In the genomic region with DNA sequence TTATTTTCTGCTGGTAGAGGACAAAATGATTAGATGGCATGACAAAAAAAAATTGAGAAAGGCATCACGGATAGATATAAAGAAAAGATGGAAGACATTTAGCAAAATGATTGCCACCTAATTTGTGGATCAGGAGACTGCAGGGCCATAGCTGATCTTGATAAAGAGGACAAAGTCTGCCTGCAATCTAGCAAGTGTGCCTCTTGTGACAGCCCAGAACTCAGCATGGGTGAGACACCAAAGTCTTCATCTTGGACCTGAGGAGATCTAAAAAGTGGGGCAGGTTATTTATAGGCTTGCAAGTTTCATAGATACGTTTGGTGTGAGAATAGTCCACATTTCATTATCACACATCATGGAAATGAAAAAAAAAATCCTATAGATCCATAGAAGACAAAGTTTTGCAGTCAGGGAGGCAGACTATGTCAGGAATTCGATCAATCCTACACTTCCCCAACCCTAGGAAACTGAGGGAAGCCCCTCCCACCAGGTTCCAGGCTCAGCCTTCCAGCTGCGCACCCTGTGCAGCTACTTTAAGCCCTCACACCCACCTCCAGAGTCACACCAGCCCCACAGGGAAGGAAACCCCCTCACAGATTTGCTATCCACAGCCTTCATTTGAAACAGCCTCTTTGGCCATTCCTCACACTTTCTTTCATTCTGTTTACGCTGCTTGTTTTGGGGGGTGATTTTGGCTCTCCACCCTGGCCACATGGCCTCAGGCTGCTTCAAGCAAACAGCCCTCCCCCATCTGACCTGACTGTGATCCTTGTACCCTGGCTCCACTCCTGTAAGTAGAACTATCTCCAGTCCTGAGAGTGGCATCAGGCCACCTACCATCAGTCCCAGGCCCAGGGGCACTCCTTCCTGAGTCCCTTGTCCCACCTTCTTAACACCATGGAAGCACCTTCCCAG, we compare ENCODE assay signal across 11 cellular contexts. TPM values are rescaled to one million over a fixed set of nuclear protein-coding genes. Genes with fewer than 3 reads are reported as not detected.
DNase-seq lines count a peak whose midpoint lies in the region; ATAC-seq and TF ChIP-seq lines count a peak whose summit lies in the region.
"Had no signal": no experiment of that assay in that cellular context is flagged by ENCODE, and none has a peak within 500 bp of the region (broad histone marks: within the 10 kb centered on the region; RNA-seq: fewer than 3 reads in every experiment).

No MANE protein-coding gene starts in this region.

- no peak for TF ChIP-seq CTCF in neural crest cell (conservative IDR thresholded peaks at IDR 0.05)
- TF ChIP-seq CTCF in upper lobe of right lung (IDR thresholded peaks at IDR 0.05): no peak

- no peak overlapping the region for H3K4me3 ChIP-seq in upper lobe of right lung
- H3K4me3 ChIP-seq: Peyer's patch had no signal

- H3K9me3 ChIP-seq in upper lobe of right lung: no peaks in the 10 kb centered on the region
- H3K9me3 ChIP-seq: Peyer's patch had no signal

- H3K4me3 Mint-ChIP-seq in activated CD4-positive, alpha-beta T cell treated with anti-CD3 and anti-CD28 coated beads, Interleukin-2, amount 10 ng/mL, durations not matched to agents 7 days and 5 days: no peak overlapping the region
- no peak overlapping the region for H3K4me3 Mint-ChIP-seq in activated CD4-positive, alpha-beta T cell treated with anti-CD3 and anti-CD28 coated beads, Interleukin-2, amount 10 ng/mL, durations not matched to agents 24 days and 14 days
- H3K4me3 Mint-ChIP-seq in neural crest cell: no peak overlapping the region

- no peak for DNase-seq in activated CD4-positive, alpha-beta T cell treated with anti-CD3 and anti-CD28 coated beads, Interleukin-2, amount 10 ng/mL, durations not matched to agents 7 days and 5 days
- DNase-seq in activated CD4-positive, alpha-beta T cell treated with anti-CD3 and anti-CD28 coated beads, Interleukin-2, amount 10 ng/mL, durations not matched to agents 24 days and 14 days: no peak
- DNase-seq in Right ventricle myocardium superior (no peak), neural crest cell (ENCODE audit: low read depth, low spot score) (no peak), upper lobe of right lung (no peak), DMS153 (lab: John Stamatoyannopoulos, UW) (no peak)
- no peak for DNase-seq in stimulated activated naive CD4-positive, alpha-beta T cell treated with Interleukin-2 at 50 U/mL for 16 hours (lab: John Stamatoyannopoulos, UW)
- no peak for DNase-seq in activated CD8-positive, alpha-beta memory T cell treated with anti-CD3 and anti-CD28 coated beads, Interleukin-2, amount 50 U/mL, for 48 hours
- DNase-seq: Peyer's patch; stimulated activated CD4-positive, alpha-beta T cell treated with anti-CD3 and anti-CD28 coated beads, Interleukin-15, amount 100 ng/mL, for 24 hours had no signal

- no peaks in the 10 kb centered on the region for H3K27me3 ChIP-seq in upper lobe of right lung
- H3K27me3 ChIP-seq: Peyer's patch had no signal

- CTCF ChIA-PET in activated CD4-positive, alpha-beta T cell treated with anti-CD3 and anti-CD28 coated beads, Interleukin-2, amount 10 ng/mL, durations not matched to agents 7 days and 5 days (lab: Charles Lee): no interaction called here

- peak; percentile 38 for ATAC-seq in Right ventricle myocardium superior (ENCODE audit: poor library complexity)
- ATAC-seq in upper lobe of right lung: peak; percentile 33

- H3K4me1 ChIP-seq in upper lobe of right lung: peaks cover 33% of the 10 kb centered on the region

- H3K36me3 ChIP-seq in upper lobe of right lung: no peaks in the 10 kb centered on the region
- H3K36me3 ChIP-seq: Peyer's patch had no signal

- no peak overlapping the region for H3K27ac ChIP-seq in upper lobe of right lung
- H3K27ac ChIP-seq: KMS-11 had no signal

- H3K27me3 Mint-ChIP-seq in activated CD4-positive, alpha-beta T cell treated with anti-CD3 and anti-CD28 coated beads, Interleukin-2, amount 10 ng/mL, durations not matched to agents 7 days and 5 days: no peaks in the 10 kb centered on the region
- no peaks in the 10 kb centered on the region for H3K27me3 Mint-ChIP-seq in activated CD4-positive, alpha-beta T cell treated with anti-CD3 and anti-CD28 coated beads, Interleukin-2, amount 10 ng/mL, durations not matched to agents 24 days and 14 days
- H3K27me3 Mint-ChIP-seq in neural crest cell (ENCODE audit: low read depth): no peaks in the 10 kb centered on the region

- H3K4me1 Mint-ChIP-seq in activated CD4-positive, alpha-beta T cell treated with anti-CD3 and anti-CD28 coated beads, Interleukin-2, amount 10 ng/mL, durations not matched to agents 7 days and 5 days: peaks cover 43% of the 10 kb centered on the region
- peaks cover 31% of the 10 kb centered on the region for H3K4me1 Mint-ChIP-seq in activated CD4-positive, alpha-beta T cell treated with anti-CD3 and anti-CD28 coated beads, Interleukin-2, amount 10 ng/mL, durations not matched to agents 24 days and 14 days
- H3K4me1 Mint-ChIP-seq in neural crest cell: peaks cover 46% of the 10 kb centered on the region

- intact Hi-C loops in activated CD4-positive, alpha-beta T cell treated with anti-CD3 and anti-CD28 coated beads, Interleukin-2, amount 10 ng/mL, durations not matched to agents 24 days and 14 days (cut with micrococcal nuclease): no loop called here
- intact Hi-C loops in Right ventricle myocardium superior (cut with DNase I): loop anchor here (5.0 kb wide), 1 partner anchor 44 kb away; no protein-coding TSS in a partner anchor
- intact Hi-C loops in upper lobe of right lung (cut with DNase I): no loop called here

- peaks cover 7% of the 10 kb centered on the region for H3K36me3 Mint-ChIP-seq in activated CD4-positive, alpha-beta T cell treated with anti-CD3 and anti-CD28 coated beads, Interleukin-2, amount 10 ng/mL, durations not matched to agents 7 days and 5 days (ENCODE audit: low read depth)
- no peaks in the 10 kb centered on the region for H3K36me3 Mint-ChIP-seq in activated CD4-positive, alpha-beta T cell treated with anti-CD3 and anti-CD28 coated beads, Interleukin-2, amount 10 ng/mL, durations not matched to agents 24 days and 14 days (ENCODE audit: low read depth)
- H3K36me3 Mint-ChIP-seq in neural crest cell (ENCODE audit: low read depth): no peaks in the 10 kb centered on the region

- POLR2A ChIA-PET in activated CD4-positive, alpha-beta T cell treated with anti-CD3 and anti-CD28 coated beads, Interleukin-2, amount 10 ng/mL, durations not matched to agents 7 days and 5 days (lab: Charles Lee): no interaction called here

- H3K9me3 Mint-ChIP-seq in activated CD4-positive, alpha-beta T cell treated with anti-CD3 and anti-CD28 coated beads, Interleukin-2, amount 10 ng/mL, durations not matched to agents 7 days and 5 days: peaks cover 6% of the 10 kb centered on the region
- H3K9me3 Mint-ChIP-seq in activated CD4-positive, alpha-beta T cell treated with anti-CD3 and anti-CD28 coated beads, Interleukin-2, amount 10 ng/mL, durations not matched to agents 24 days and 14 days: no peaks in the 10 kb centered on the region
- H3K9me3 Mint-ChIP-seq in neural crest cell: no peaks in the 10 kb centered on the region

- H3K27ac Mint-ChIP-seq in activated CD4-positive, alpha-beta T cell treated with anti-CD3 and anti-CD28 coated beads, Interleukin-2, amount 10 ng/mL, durations not matched to agents 7 days and 5 days: peak overlapping the region; percentile 70
- no peak overlapping the region for H3K27ac Mint-ChIP-seq in activated CD4-positive, alpha-beta T cell treated with anti-CD3 and anti-CD28 coated beads, Interleukin-2, amount 10 ng/mL, durations not matched to agents 24 days and 14 days
- peak overlapping the region; percentile 89 for H3K27ac Mint-ChIP-seq in neural crest cell (ENCODE audit: unreplicated experiment)

RNA-seq across cellular contexts. Expression of gene KLHL6, which starts 28.1 kb away (rescaled TPM):
- 10 to 100 TPM; 40.4 to 41.2 TPM for total RNA-seq in activated CD4-positive, alpha-beta T cell treated with anti-CD3 and anti-CD28 coated beads, Interleukin-2, amount 10 ng/mL, durations not matched to agents 7 days and 5 days
- total RNA-seq in activated CD4-positive, alpha-beta T cell treated with anti-CD3 and anti-CD28 coated beads, Interleukin-2, amount 10 ng/mL, durations not matched to agents 24 days and 14 days: 44.9 and 47.1 TPM in 2 replicates
- total RNA-seq in Right ventricle myocardium superior (0.65 TPM), neural crest cell (0.11 and 0.12 TPM in 2 replicates), upper lobe of right lung (24.7 TPM)

RNA-seq across cellular contexts. Expression of gene KLHL24, which starts 51.8 kb away (rescaled TPM):
- 10 to 100 TPM; 19.2 to 19.6 TPM for total RNA-seq in activated CD4-positive, alpha-beta T cell treated with anti-CD3 and anti-CD28 coated beads, Interleukin-2, amount 10 ng/mL, durations not matched to agents 7 days and 5 days
- total RNA-seq in activated CD4-positive, alpha-beta T cell treated with anti-CD3 and anti-CD28 coated beads, Interleukin-2, amount 10 ng/mL, durations not matched to agents 24 days and 14 days: 6.7 and 6.9 TPM in 2 replicates
- total RNA-seq in Right ventricle myocardium superior (249 TPM), neural crest cell (19.0 and 23.7 TPM in 2 replicates), upper lobe of right lung (82.8 TPM)

Comparison
In these comparisons a context has a peak if more than half of its experiments do, and no peak if none do; other contexts are left out.
1. RNA of gene KLHL6, which starts 28.1 kb away (total RNA-seq): 44.9 to 47.1 TPM in activated CD4-positive, alpha-beta T cell treated with anti-CD3 and anti-CD28 coated beads, Interleukin-2, amount 10 ng/mL, durations not matched to agents 24 days and 14 days, 40.4 to 41.2 TPM in activated CD4-positive, alpha-beta T cell treated with anti-CD3 and anti-CD28 coated beads, Interleukin-2, amount 10 ng/mL, durations not matched to agents 7 days and 5 days and 24.7 TPM in upper lobe of right lung (single experiment); 0.65 TPM in Right ventricle myocardium superior (single experiment) and 0.11 to 0.12 TPM in neural crest cell; every median in the first group is over 10 times any median in the second.